ENCODE assay signal across 26 cellular contexts in the genomic region with DNA sequence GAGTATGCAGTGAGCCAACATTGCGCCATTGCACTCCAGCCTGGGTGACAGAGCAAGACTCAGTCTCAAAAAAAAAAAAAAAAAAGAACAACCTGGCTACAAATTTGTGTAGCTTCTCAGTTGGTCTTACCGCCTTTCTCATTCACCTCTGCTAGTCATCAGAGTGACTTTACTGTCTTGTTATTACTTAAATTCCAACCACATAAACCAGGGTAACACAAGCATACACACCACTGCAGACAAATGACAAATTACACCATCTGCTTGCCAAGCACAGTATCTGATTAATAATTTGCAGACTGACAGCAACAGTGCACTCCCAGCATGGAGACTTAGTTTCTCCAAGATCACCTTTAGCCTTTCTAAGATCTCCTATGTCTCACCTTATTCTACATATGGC.
"Had no signal": no experiment of that assay in that cellular context is flagged by ENCODE, and none has a peak within 500 bp of the region (broad histone marks: within the 10 kb centered on the region; RNA-seq: fewer than 3 reads in every experiment).

No MANE protein-coding gene starts in this region.

- H3K9me3 ChIP-seq: prostate gland, testis, thyroid gland had no signal

- H3K4me3 Mint-ChIP-seq: mesothelial cell of epicardium; naive B cell; natural killer cell treated with Interleukin-12 subunit alpha and Interleukin-12 subunit beta and Interleukin-15 and Interleukin-18, amount 100 ng/mL, for 72 hours; stimulated activated naive B cell treated with anti-CD40 and anti-IgM and Interleukin-4, amounts not matched to agents 10 μg/mL and 1 μg/mL and 100 μg/mL, for 72 hours had no signal

- H3K4me1 ChIP-seq: left ventricle myocardium inferior, pancreas, prostate gland, sigmoid colon, spleen, stomach, thyroid gland, transverse colon, upper lobe of left lung, vagina had no signal

- ATAC-seq: natural killer cell treated with Interleukin-12 subunit alpha and Interleukin-12 subunit beta and Interleukin-15 and Interleukin-18, amount 100 ng/mL, for 72 hours; pancreas; right cardiac atrium; stimulated activated naive B cell treated with anti-CD40 and anti-IgM and Interleukin-4, amounts not matched to agents 10 μg/mL and 1 μg/mL and 100 μg/mL, for 72 hours; stimulated activated naive CD8-positive, alpha-beta T cell treated with anti-CD3 and anti-CD28 coated beads, Interleukin-15, Interleukin-2, amounts not matched to agents 100 U/mL and 50 U/mL, for 24 hours had no signal

- H3K27me3 ChIP-seq: hepatocyte, pancreas, sigmoid colon, spleen, stomach, testis, thyroid gland, transverse colon, upper lobe of left lung, vagina had no signal

- H3K27ac Mint-ChIP-seq: mesothelial cell of epicardium; natural killer cell treated with Interleukin-12 subunit alpha and Interleukin-12 subunit beta and Interleukin-15 and Interleukin-18, amount 100 ng/mL, for 72 hours; stimulated activated naive B cell treated with anti-CD40 and anti-IgM and Interleukin-4, amounts not matched to agents 10 μg/mL and 1 μg/mL and 100 μg/mL, for 72 hours had no signal

- DNase-seq: islet precursor cell; left ventricle myocardium inferior; mesendoderm; naive B cell; nucleus accumbens; pancreas; posterior cingulate gyrus; retina; right cardiac atrium; sigmoid colon; small intestine; spleen; stimulated activated CD4-positive, alpha-beta T cell treated with anti-CD3 and anti-CD28 coated beads, Interleukin-4, amount 100 ng/mL, for 24 hours; stimulated activated naive B cell treated with anti-CD40 and anti-IgM and Interleukin-4, amounts not matched to agents 10 μg/mL and 1 μg/mL and 100 μg/mL, for 72 hours; stimulated activated naive CD8-positive, alpha-beta T cell treated with anti-CD3 and anti-CD28 coated beads, Interleukin-15, Interleukin-2, amounts not matched to agents 100 U/mL and 50 U/mL, for 24 hours; stomach; testis; thyroid gland; transverse colon; upper lobe of left lung had no signal

- H3K27me3 Mint-ChIP-seq: naive B cell; natural killer cell treated with Interleukin-12 subunit alpha and Interleukin-12 subunit beta and Interleukin-15 and Interleukin-18, amount 100 ng/mL, for 72 hours; stimulated activated naive B cell treated with anti-CD40 and anti-IgM and Interleukin-4, amounts not matched to agents 10 μg/mL and 1 μg/mL and 100 μg/mL, for 72 hours had no signal

- H3K4me1 Mint-ChIP-seq: mesothelial cell of epicardium had no signal

- H3K4me3 ChIP-seq: hepatocyte, left ventricle myocardium inferior, lung, pancreas, prostate gland, sigmoid colon, spleen, stomach, testis, thyroid gland, transverse colon, upper lobe of left lung, vagina had no signal

- H3K36me3 ChIP-seq: pancreas, prostate gland had no signal
